Comparison of ENCODE assay signal across 16 cellular contexts in genomic region chr14:32701475-32701874, GRCh38.
"Had no signal": no experiment of that assay in that cellular context is flagged by ENCODE, and none has a peak within 500 bp of the region (broad histone marks: within the 10 kb centered on the region; RNA-seq: fewer than 3 reads in every experiment).

No MANE protein-coding gene starts in this region.

- H3K36me3 Mint-ChIP-seq: activated naive CD8-positive, alpha-beta T cell; mesothelial cell of epicardium had no signal

- H3K4me1 ChIP-seq: colonic mucosa had no signal

- H3K27me3 ChIP-seq: colonic mucosa, stomach had no signal

- H3K4me3 Mint-ChIP-seq: activated naive CD8-positive, alpha-beta T cell; activated T-helper 1 cell treated with anti-CD3 and anti-CD28 coated beads, Interleukin-12 subunit alpha, Interleukin-12 subunit beta, Interleukin-2, Interleukin-4 antibody, amounts not matched to agents 30 ng/mL and 10 ng/mL and 1 ng/mL, durations not matched to agents 14 hours and 24 hours and 36 hours; mesothelial cell of epicardium; neural crest cell had no signal

- H3K27ac ChIP-seq: colonic mucosa, WERI-Rb-1 had no signal

- H3K4me3 ChIP-seq: colonic mucosa, lung, skin epidermis, stomach had no signal

- DNase-seq: activated CD4-positive, alpha-beta T cell treated with anti-CD3 and anti-CD28 coated beads for 1 hour; colonic mucosa; effector CD4-positive, alpha-beta T cell; left colon; stimulated activated CD4-positive, alpha-beta T cell treated with anti-CD3 and anti-CD28 coated beads, Interleukin-4, amount 100 ng/mL, for 1 hour; stomach; SW 1271; T-helper 2 cell; WERI-Rb-1 had no signal

- H3K9me3 ChIP-seq: colonic mucosa, stomach had no signal

- ATAC-seq: esophagus mucosa, left colon had no signal

- H3K36me3 ChIP-seq: colonic mucosa, stomach, WERI-Rb-1 had no signal

- H3K9me3 Mint-ChIP-seq: activated T-helper 1 cell treated with anti-CD3 and anti-CD28 coated beads, Interleukin-12 subunit alpha, Interleukin-12 subunit beta, Interleukin-2, Interleukin-4 antibody, amounts not matched to agents 30 ng/mL and 10 ng/mL and 1 ng/mL, durations not matched to agents 14 hours and 24 hours and 36 hours; neural crest cell had no signal

- H3K27ac Mint-ChIP-seq: activated naive CD8-positive, alpha-beta T cell; activated T-helper 1 cell treated with anti-CD3 and anti-CD28 coated beads, Interleukin-12 subunit alpha, Interleukin-12 subunit beta, Interleukin-2, Interleukin-4 antibody, amounts not matched to agents 30 ng/mL and 10 ng/mL and 1 ng/mL, durations not matched to agents 14 hours and 24 hours and 36 hours; mesothelial cell of epicardium had no signal

- H3K27me3 Mint-ChIP-seq: activated naive CD8-positive, alpha-beta T cell had no signal
